ENCODE assay signal across 20 cellular contexts in the genomic region with DNA sequence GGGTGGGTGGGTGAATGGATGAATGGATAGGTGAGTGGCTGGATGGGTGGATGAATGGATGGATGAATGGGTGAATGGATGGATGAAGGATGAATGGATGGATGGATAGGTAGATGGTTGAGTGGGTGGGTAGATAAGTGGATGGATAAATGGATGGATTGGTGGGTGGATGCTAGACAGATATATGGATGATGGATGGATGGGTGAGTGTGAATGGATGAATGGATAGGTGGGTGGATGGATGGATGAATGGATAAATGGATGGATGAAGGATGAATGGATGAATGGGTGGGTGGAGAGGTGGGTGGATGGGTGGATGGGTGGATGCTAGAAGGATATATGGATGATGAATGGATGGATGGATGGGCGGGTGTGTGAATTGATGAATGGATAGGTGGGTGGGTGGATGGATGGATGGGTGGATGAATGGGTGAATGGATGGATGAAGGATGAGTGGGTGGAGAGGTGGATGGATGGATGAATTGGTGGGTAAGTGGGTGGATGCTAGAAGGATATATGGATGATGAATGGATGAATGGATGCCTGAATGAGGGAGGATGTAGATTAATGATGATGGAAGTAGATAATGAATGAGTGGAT. TPM values are rescaled to one million over a fixed set of nuclear protein-coding genes. Genes with fewer than 3 reads are reported as not detected.
"Had no signal": no experiment of that assay in that cellular context is flagged by ENCODE, and none has a peak within 500 bp of the region (broad histone marks: within the 10 kb centered on the region; RNA-seq: fewer than 3 reads in every experiment).

No MANE protein-coding gene starts in this region.

- H3K9me3 ChIP-seq: suprapubic skin, thyroid gland, vagina had no signal

- H3K4me1 ChIP-seq: foreskin keratinocyte, suprapubic skin, thyroid gland, upper lobe of left lung, vagina had no signal

- H3K4me3 Mint-ChIP-seq: dendritic cell treated with granulocyte-macrophage colony-stimulating factor and Interleukin-4, amounts not matched to agents 40 ng/mL and 50 ng/mL, for 4 days; effector memory CD8-positive, alpha-beta T cell; naive thymus-derived CD4-positive, alpha-beta T cell; nephron progenitor cell had no signal

- H3K36me3 ChIP-seq: suprapubic skin, thyroid gland, upper lobe of left lung, vagina had no signal

- H3K4me3 ChIP-seq: heart right ventricle, skin epidermis, suprapubic skin, thyroid gland, upper lobe of left lung, vagina had no signal

- H3K27ac ChIP-seq: foreskin keratinocyte, skin epidermis, suprapubic skin, thyroid gland, upper lobe of left lung, vagina had no signal

- ATAC-seq: effector memory CD8-positive, alpha-beta T cell; foreskin keratinocyte; heart right ventricle; naive thymus-derived CD4-positive, alpha-beta T cell; sciatic nerve had no signal

- H3K27me3 ChIP-seq: heart right ventricle, thyroid gland, upper lobe of left lung, vagina had no signal

- DNase-seq: effector memory CD8-positive, alpha-beta T cell; erythroblast; foreskin keratinocyte; heart right ventricle; hypothalamus; kidney glomerular epithelial cell; mesendoderm; nephron progenitor cell; stimulated activated CD4-positive, alpha-beta T cell treated with anti-CD3 and anti-CD28 coated beads, Interleukin-12 subunit alpha, Interleukin-12 subunit beta, amount 100 ng/mL, for 4 hours; stimulated activated naive CD4-positive, alpha-beta T cell; thyroid gland had no signal

- H3K4me1 Mint-ChIP-seq: naive thymus-derived CD4-positive, alpha-beta T cell had no signal

- FAIRE-seq: colon, islet of Langerhans had no signal

- H3K27ac Mint-ChIP-seq: dendritic cell treated with granulocyte-macrophage colony-stimulating factor and Interleukin-4, amounts not matched to agents 40 ng/mL and 50 ng/mL, for 4 days; effector memory CD8-positive, alpha-beta T cell; nephron progenitor cell had no signal

RNA-seq across cellular contexts. Expression of a gene that starts 20.4 kb away (rescaled TPM):
- total RNA-seq: foreskin keratinocyte had no signal
- polyA plus RNA-seq: naive thymus-derived CD4-positive, alpha-beta T cell had no signal
